ENCODE assay signal across 17 cellular contexts in genomic region chr5:45037927-45038326, GRCh38.
"Had no signal": no experiment of that assay in that cellular context is flagged by ENCODE, and none has a peak within 500 bp of the region (broad histone marks: within the 10 kb centered on the region; RNA-seq: fewer than 3 reads in every experiment).

No MANE protein-coding gene starts in this region.

- H3K36me3 ChIP-seq: pancreas, suprapubic skin, thyroid gland had no signal

- H3K4me3 ChIP-seq: hepatocyte, lung, pancreas, smooth muscle cell, suprapubic skin, thyroid gland had no signal

- H3K36me3 Mint-ChIP-seq: natural killer cell treated with Interleukin-12 subunit alpha and Interleukin-12 subunit beta and Interleukin-15 and Interleukin-18, amount 100 ng/mL, for 72 hours; type B pancreatic cell had no signal

- DNase-seq: effector CD4-positive, alpha-beta T cell; endodermal cell; left colon; left ventricle myocardium superior; occipital lobe; stimulated activated CD4-positive, alpha-beta T cell treated with anti-CD3 and anti-CD28 coated beads, Interleukin-2, amount 100 ng/mL, for 48 hours; stimulated activated naive CD4-positive, alpha-beta T cell treated with Interleukin-2 at 50 U/mL for 16 hours; thyroid gland had no signal

- H3K9me3 Mint-ChIP-seq: endodermal cell; natural killer cell treated with Interleukin-12 subunit alpha and Interleukin-12 subunit beta and Interleukin-15 and Interleukin-18, amount 100 ng/mL, for 72 hours; type B pancreatic cell had no signal

- H3K27me3 Mint-ChIP-seq: natural killer cell treated with Interleukin-12 subunit alpha and Interleukin-12 subunit beta and Interleukin-15 and Interleukin-18, amount 100 ng/mL, for 72 hours; progenitor cell of endocrine pancreas; type B pancreatic cell had no signal

- H3K9me3 ChIP-seq: suprapubic skin, thyroid gland had no signal

- H3K4me2 ChIP-seq: hepatocyte, smooth muscle cell had no signal

- H3K27me3 ChIP-seq: hepatocyte, pancreas, suprapubic skin, thyroid gland had no signal

- ATAC-seq: natural killer cell treated with Interleukin-12 subunit alpha and Interleukin-12 subunit beta and Interleukin-15 and Interleukin-18, amount 100 ng/mL, for 72 hours had no signal

- FAIRE-seq: urothelium cell line had no signal

- H3K4me1 ChIP-seq: pancreas, suprapubic skin, thyroid gland had no signal

- H3K4me3 Mint-ChIP-seq: endodermal cell; natural killer cell treated with Interleukin-12 subunit alpha and Interleukin-12 subunit beta and Interleukin-15 and Interleukin-18, amount 100 ng/mL, for 72 hours; type B pancreatic cell had no signal

- H3K27ac Mint-ChIP-seq: endodermal cell; natural killer cell treated with Interleukin-12 subunit alpha and Interleukin-12 subunit beta and Interleukin-15 and Interleukin-18, amount 100 ng/mL, for 72 hours; progenitor cell of endocrine pancreas; type B pancreatic cell had no signal

- H3K79me2 ChIP-seq: hepatocyte had no signal

- H2AFZ ChIP-seq: hepatocyte had no signal

- H3K27ac ChIP-seq: hepatocyte, pancreas, suprapubic skin, thyroid gland had no signal
